In genomic region chrX:38799995-38800394, GRCh38 we compare ENCODE assay signal across 11 cellular contexts. TPM values are rescaled to one million over a fixed set of nuclear protein-coding genes. Genes with fewer than 3 reads are reported as not detected.
DNase-seq lines count a peak whose midpoint lies in the region; ATAC-seq, FAIRE-seq and TF ChIP-seq lines count a peak whose summit lies in the region.
"Had no signal": no experiment of that assay in that cellular context is flagged by ENCODE, and none has a peak within 500 bp of the region (broad histone marks: within the 10 kb centered on the region; RNA-seq: fewer than 3 reads in every experiment).

No MANE protein-coding gene starts in this region.

- H3K4me3 ChIP-seq in esophagus squamous epithelium = no peak overlapping the region

- no peaks in the 10 kb centered on the region for H3K27me3 Mint-ChIP-seq in activated T-helper 2 cell treated with anti-CD3 and anti-CD28 coated beads, Interferon-gamma antibody, Interleukin-2, Interleukin-4, amounts not matched to agents 10 μg/mL and 5 μg/mL and 100 μg/mL, durations not matched to agents 14 hours and 24 hours and 36 hours (ENCODE audit: low read depth)
- no peaks in the 10 kb centered on the region for H3K27me3 Mint-ChIP-seq in naive thymus-derived CD8-positive, alpha-beta T cell
- H3K27me3 Mint-ChIP-seq: stimulated activated naive CD8-positive, alpha-beta T cell treated with anti-CD3 and anti-CD28 coated beads, Interleukin-15, amount 100 ng/mL, for 72 hours had no signal

- no peaks in the 10 kb centered on the region for H3K9me3 ChIP-seq in esophagus squamous epithelium

- peak; percentile 47 for DNase-seq in NCI-H2107 treated with DMSO at 0.1 percent for 48 hours (lab: John Stamatoyannopoulos, UW; ENCODE audit: unreplicated experiment)
- no peak for DNase-seq in NCI-H2107 (lab: John Stamatoyannopoulos, UW)
- no peak for DNase-seq in GM19239 (ENCODE audit: insufficient read length, low spot score)
- DNase-seq in activated T-helper 2 cell treated with anti-CD3 and anti-CD28 coated beads, Interferon-gamma antibody, Interleukin-2, Interleukin-4, amounts not matched to agents 10 μg/mL and 5 μg/mL and 100 μg/mL, durations not matched to agents 14 hours and 24 hours and 36 hours (ENCODE audit: low spot score) = no peak
- DNase-seq in naive thymus-derived CD8-positive, alpha-beta T cell = peak in 6 of 10 donors; percentile 15 to 67 (median 36)
- no peak for DNase-seq in foreskin melanocyte
- no peak for DNase-seq in effector CD8-positive, alpha-beta T cell (lab: John Stamatoyannopoulos, UW)
- DNase-seq in esophagus squamous epithelium (lab: John Stamatoyannopoulos, UW) = no peak
- DNase-seq: activated effector memory CD4-positive, alpha-beta T cell treated with anti-CD3 and anti-CD28 coated beads, Interleukin-2, amount 50 U/mL, for 16 hours; stimulated activated naive CD8-positive, alpha-beta T cell treated with anti-CD3 and anti-CD28 coated beads, Interleukin-15, amount 100 ng/mL, for 72 hours had no signal

- H3K36me3 ChIP-seq in esophagus squamous epithelium = no peaks in the 10 kb centered on the region

- H3K4me1 Mint-ChIP-seq in activated T-helper 2 cell treated with anti-CD3 and anti-CD28 coated beads, Interferon-gamma antibody, Interleukin-2, Interleukin-4, amounts not matched to agents 10 μg/mL and 5 μg/mL and 100 μg/mL, durations not matched to agents 14 hours and 24 hours and 36 hours (ENCODE audit: low read depth) = peaks cover 7% of the 10 kb centered on the region
- peaks cover 3 to 26% (median 15%) of the 10 kb centered on the region in 4 donors for H3K4me1 Mint-ChIP-seq in naive thymus-derived CD8-positive, alpha-beta T cell

- no peaks in the 10 kb centered on the region for H3K9me3 Mint-ChIP-seq in activated T-helper 2 cell treated with anti-CD3 and anti-CD28 coated beads, Interferon-gamma antibody, Interleukin-2, Interleukin-4, amounts not matched to agents 10 μg/mL and 5 μg/mL and 100 μg/mL, durations not matched to agents 14 hours and 24 hours and 36 hours
- peaks cover 0 to 3% (median 0%) of the 10 kb centered on the region in 9 donors for H3K9me3 Mint-ChIP-seq in naive thymus-derived CD8-positive, alpha-beta T cell
- H3K9me3 Mint-ChIP-seq: stimulated activated naive CD8-positive, alpha-beta T cell treated with anti-CD3 and anti-CD28 coated beads, Interleukin-15, amount 100 ng/mL, for 72 hours had no signal

- POLR2A ChIA-PET in naive thymus-derived CD8-positive, alpha-beta T cell (lab: Charles Lee) = interaction anchor here (7.8 kb wide), 1 partner anchor 16 kb away, joined by 104 read pairs; no protein-coding TSS in a partner anchor

- no peak overlapping the region for H3K4me3 Mint-ChIP-seq in activated T-helper 2 cell treated with anti-CD3 and anti-CD28 coated beads, Interferon-gamma antibody, Interleukin-2, Interleukin-4, amounts not matched to agents 10 μg/mL and 5 μg/mL and 100 μg/mL, durations not matched to agents 14 hours and 24 hours and 36 hours (ENCODE audit: low read depth)
- peak overlapping the region in 8 of 10 donors; percentile 0 to 68 (median 24) for H3K4me3 Mint-ChIP-seq in naive thymus-derived CD8-positive, alpha-beta T cell

- intact Hi-C loops in activated T-helper 2 cell treated with anti-CD3 and anti-CD28 coated beads, Interferon-gamma antibody, Interleukin-2, Interleukin-4, amounts not matched to agents 10 μg/mL and 5 μg/mL and 100 μg/mL, durations not matched to agents 14 hours and 24 hours and 36 hours (cut with micrococcal nuclease) = loop anchor here (2.0 to 10.0 kb wide), 9 partner anchors 17 to 1845 kb away; partner anchors contain the start of gene CXorf38
- intact Hi-C loops in esophagus squamous epithelium (cut with DNase I) = no loop called here

- FAIRE-seq in GM19239 (lab: Jason Lieb, UNC) = peak; percentile 35

- no peak for TF ChIP-seq CTCF in esophagus squamous epithelium (IDR thresholded peaks at IDR 0.05)

- peaks cover 33% of the 10 kb centered on the region for H3K36me3 Mint-ChIP-seq in activated T-helper 2 cell treated with anti-CD3 and anti-CD28 coated beads, Interferon-gamma antibody, Interleukin-2, Interleukin-4, amounts not matched to agents 10 μg/mL and 5 μg/mL and 100 μg/mL, durations not matched to agents 14 hours and 24 hours and 36 hours (ENCODE audit: low read depth)
- peaks cover 0 to 2% (median 0%) of the 10 kb centered on the region in 3 donors for H3K36me3 Mint-ChIP-seq in naive thymus-derived CD8-positive, alpha-beta T cell

- WGBS in esophagus squamous epithelium, 2 donors = 60 to 61% methylated on average over 4 of the region's 4 CpGs

- H3K27me3 ChIP-seq in esophagus squamous epithelium = no peaks in the 10 kb centered on the region

- no peak for TF ChIP-seq POLR2A in esophagus squamous epithelium (IDR thresholded peaks at IDR 0.05)

- H3K27ac ChIP-seq in esophagus squamous epithelium = no peak overlapping the region

- no peak for ATAC-seq in naive thymus-derived CD8-positive, alpha-beta T cell
- ATAC-seq: HCT116; stimulated activated naive CD8-positive, alpha-beta T cell treated with anti-CD3 and anti-CD28 coated beads, Interleukin-15, amount 100 ng/mL, for 72 hours had no signal

- H3K27ac Mint-ChIP-seq in activated T-helper 2 cell treated with anti-CD3 and anti-CD28 coated beads, Interferon-gamma antibody, Interleukin-2, Interleukin-4, amounts not matched to agents 10 μg/mL and 5 μg/mL and 100 μg/mL, durations not matched to agents 14 hours and 24 hours and 36 hours = peak overlapping the region; percentile 38
- peak overlapping the region in 8 of 10 donors; percentile 3 to 76 (median 32) for H3K27ac Mint-ChIP-seq in naive thymus-derived CD8-positive, alpha-beta T cell

- peaks cover 0 to 22% (median 6%) of the 10 kb centered on the region in 3 donors for H3K4me1 ChIP-seq in esophagus squamous epithelium

RNA-seq across cellular contexts. Expression of gene MID1IP1, which starts 1.3 kb away (rescaled TPM):
- total RNA-seq in activated T-helper 2 cell treated with anti-CD3 and anti-CD28 coated beads, Interferon-gamma antibody, Interleukin-2, Interleukin-4, amounts not matched to agents 10 μg/mL and 5 μg/mL and 100 μg/mL, durations not matched to agents 14 hours and 24 hours and 36 hours = 95.4 and 96.6 TPM in 2 replicates
- 10 to 100 TPM; 42.7 to 45.6 TPM for total RNA-seq in naive thymus-derived CD8-positive, alpha-beta T cell
- polyA plus RNA-seq in naive thymus-derived CD8-positive, alpha-beta T cell = 10 to 100 TPM; 12.6 to 18.8 (median 16.4) TPM
- 10 to 100 TPM; 42.6 to 56.1 (median 49.8) TPM for total RNA-seq in esophagus squamous epithelium

Comparison
In these comparisons a context has a peak if more than half of its experiments do, and no peak if none do; other contexts are left out.
1. DNase-seq: peak in NCI-H2107 treated with DMSO at 0.1 percent for 48 hours (single experiment) and naive thymus-derived CD8-positive, alpha-beta T cell (6 of 10); none in NCI-H2107 (single experiment), GM19239 (single experiment), activated T-helper 2 cell treated with anti-CD3 and anti-CD28 coated beads, Interferon-gamma antibody, Interleukin-2, Interleukin-4, amounts not matched to agents 10 μg/mL and 5 μg/mL and 100 μg/mL, durations not matched to agents 14 hours and 24 hours and 36 hours (single experiment), foreskin melanocyte (single experiment), effector CD8-positive, alpha-beta T cell (single experiment) and esophagus squamous epithelium (single experiment).